ENCODE assay signal across 8 cellular contexts in the genomic region with DNA sequence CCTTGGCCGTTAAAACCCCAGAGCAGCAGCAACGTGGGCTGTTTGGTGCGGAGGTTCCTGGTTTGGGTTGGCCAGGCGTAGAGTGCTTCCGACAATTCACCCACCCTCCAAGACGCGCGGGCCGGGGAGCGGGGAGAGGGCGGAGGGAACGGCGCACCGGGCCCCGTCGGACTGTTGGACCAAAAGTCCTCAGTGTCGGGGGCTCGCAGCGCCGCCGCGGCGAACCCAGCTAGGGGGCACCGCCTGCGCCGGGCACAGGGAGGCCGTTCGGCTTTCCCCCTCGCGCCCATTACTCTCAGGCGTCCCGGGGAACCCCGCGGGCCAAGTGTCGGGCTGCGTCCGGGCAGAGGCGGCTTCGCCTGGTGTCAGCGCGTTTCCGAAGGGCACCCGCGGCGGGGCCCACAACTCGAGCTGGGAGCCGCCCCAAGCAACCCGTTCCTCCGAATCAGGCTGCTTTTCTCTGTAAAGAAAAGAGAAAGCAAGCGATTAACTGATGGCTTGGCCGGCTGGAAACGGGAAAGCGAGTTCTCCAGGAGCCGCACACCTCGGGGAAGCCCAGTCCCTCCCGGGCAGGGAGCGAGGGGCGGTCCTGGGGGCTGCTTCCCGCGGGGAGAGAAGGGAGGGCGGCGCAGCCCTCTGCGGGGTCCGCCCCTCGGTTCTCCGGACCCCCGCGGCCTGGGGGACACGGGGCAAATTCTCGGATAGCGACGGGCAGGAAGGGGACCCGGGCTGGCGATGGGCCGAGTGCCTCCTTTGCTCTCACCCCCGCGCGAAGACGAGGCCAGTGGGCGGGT.
DNase-seq lines count a peak whose midpoint lies in the region; ATAC-seq and TF ChIP-seq lines count a peak whose summit lies in the region.

No MANE protein-coding gene starts in this region.

- TF ChIP-seq CTCF in fibroblast of the aortic adventitia (IDR thresholded peaks at IDR 0.05; ENCODE audit: insufficient read depth, low read length), result no peak
- no peak for TF ChIP-seq CTCF in neural crest cell (conservative IDR thresholded peaks at IDR 0.05)
- TF ChIP-seq CTCF in vagina (IDR thresholded peaks at IDR 0.05), result no peak

- H3K4me3 ChIP-seq in fibroblast of the aortic adventitia (ENCODE audit: low read depth, low read length), result peak overlapping the region; percentile 59
- peak overlapping the region; percentile 56 to 80 for H3K4me3 ChIP-seq in vagina

- H3K4me1 ChIP-seq in vagina, result peaks cover 22% of the 10 kb centered on the region

- H3K4me3 Mint-ChIP-seq in IgD-negative memory B cell (peak overlapping the region in 3 of 4 donors; percentile 72 to 88 (median 73)), neural crest cell (peak overlapping the region; percentile 84)
- H3K4me3 Mint-ChIP-seq in activated T-cell treated with anti-CD3 and anti-CD28 coated beads, Interleukin-2, amount 50 U/mL, for 24 hours, result peak overlapping the region; percentile 76

- H3K27me3 Mint-ChIP-seq in IgD-negative memory B cell, result peaks cover 44% of the 10 kb centered on the region
- peaks cover 37% of the 10 kb centered on the region for H3K27me3 Mint-ChIP-seq in activated T-cell treated with anti-CD3 and anti-CD28 coated beads, Interleukin-2, amount 50 U/mL, for 24 hours
- H3K27me3 Mint-ChIP-seq in neural crest cell (ENCODE audit: low read depth), result peaks cover 65% of the 10 kb centered on the region

- ATAC-seq in GM21825 (IDR thresholded peaks at IDR 0.05; ENCODE audit: unreplicated experiment), result no peak

- TF ChIP-seq POLR2A in vagina (IDR thresholded peaks at IDR 0.05), result no peak

- peak overlapping the region; percentile 76 for H3K27ac ChIP-seq in vagina

- no peaks in the 10 kb centered on the region for H3K9me3 ChIP-seq in vagina

- no peaks in the 10 kb centered on the region for H3K27me3 ChIP-seq in vagina

- peak; percentile 21 for DNase-seq in Ammon's horn (ENCODE audit: low spot score)
- peak; percentile 78 for DNase-seq in activated T-cell treated with anti-CD3 and anti-CD28 coated beads, Interleukin-2, amount 50 U/mL, for 24 hours
- peak; percentile 13 for DNase-seq in fibroblast of the aortic adventitia (ENCODE audit: low read depth)
- peak; percentile 23 for DNase-seq in neural crest cell (ENCODE audit: low read depth, low spot score)
- no peak for DNase-seq in vagina (ENCODE audit: extremely low spot score in 2 of 2)
- DNase-seq in NCI-H128 (lab: John Stamatoyannopoulos, UW; ENCODE audit: unreplicated experiment), result no peak

- H3K9me3 Mint-ChIP-seq in IgD-negative memory B cell (peaks cover 0 to 3% (median 0%) of the 10 kb centered on the region in 3 donors), neural crest cell (no peaks in the 10 kb centered on the region)
- peaks cover 3% of the 10 kb centered on the region for H3K9me3 Mint-ChIP-seq in activated T-cell treated with anti-CD3 and anti-CD28 coated beads, Interleukin-2, amount 50 U/mL, for 24 hours

- intact Hi-C loops in vagina (cut with DNase I), result no loop called here

- H3K36me3 ChIP-seq in vagina, result no peaks in the 10 kb centered on the region

- H3K27ac Mint-ChIP-seq in IgD-negative memory B cell (no peak overlapping the region), neural crest cell (ENCODE audit: unreplicated experiment) (no peak overlapping the region)
- peak overlapping the region; percentile 88 for H3K27ac Mint-ChIP-seq in activated T-cell treated with anti-CD3 and anti-CD28 coated beads, Interleukin-2, amount 50 U/mL, for 24 hours

- H3K4me1 Mint-ChIP-seq in IgD-negative memory B cell (peaks cover 5 to 15% (median 8%) of the 10 kb centered on the region in 3 donors), neural crest cell (peaks cover 26% of the 10 kb centered on the region)
- H3K4me1 Mint-ChIP-seq in activated T-cell treated with anti-CD3 and anti-CD28 coated beads, Interleukin-2, amount 50 U/mL, for 24 hours (ENCODE audit: low read depth), result peaks cover 68% of the 10 kb centered on the region

- H3K36me3 Mint-ChIP-seq in IgD-negative memory B cell (peaks cover 15% of the 10 kb centered on the region), neural crest cell (ENCODE audit: low read depth) (peaks cover 4% of the 10 kb centered on the region)
- H3K36me3 Mint-ChIP-seq in activated T-cell treated with anti-CD3 and anti-CD28 coated beads, Interleukin-2, amount 50 U/mL, for 24 hours (ENCODE audit: low read depth), result peaks cover 13% of the 10 kb centered on the region

Comparison
In these comparisons a context has a peak if more than half of its experiments do, and no peak if none do; other contexts are left out.
1. DNase-seq: peak in Ammon's horn (single experiment), activated T-cell treated with anti-CD3 and anti-CD28 coated beads, Interleukin-2, amount 50 U/mL, for 24 hours (single experiment), fibroblast of the aortic adventitia (single experiment) and neural crest cell (single experiment); none in vagina (0 of 2) and NCI-H128 (single experiment).
2. Peak in every context shown above with its lines, with median percentiles within 50 percentile points of each other: H3K4me3 Mint-ChIP-seq.